Comparison of ENCODE assay signal across 28 cellular contexts in the genomic region with DNA sequence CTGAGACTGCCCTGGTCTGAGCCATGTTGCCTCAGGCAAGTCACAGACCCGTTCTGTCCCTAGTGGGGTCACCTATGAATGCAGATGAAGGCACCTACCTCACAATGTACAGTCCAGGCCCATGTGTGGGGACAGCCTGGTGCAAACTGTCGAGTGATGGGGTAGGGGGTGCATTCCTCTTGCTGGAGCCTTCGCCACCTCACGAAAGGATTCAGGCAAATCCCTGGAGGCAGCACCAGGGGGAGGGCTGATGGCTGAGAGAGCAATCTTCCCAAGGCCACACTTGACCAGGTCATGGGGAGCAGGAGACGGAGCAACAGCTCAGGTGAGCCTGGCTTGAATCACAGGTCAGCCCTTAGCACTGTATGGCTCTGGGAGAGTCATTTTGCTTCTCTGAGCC.
"Had no signal": no experiment of that assay in that cellular context is flagged by ENCODE, and none has a peak within 500 bp of the region (broad histone marks: within the 10 kb centered on the region; RNA-seq: fewer than 3 reads in every experiment).

No MANE protein-coding gene starts in this region.

- H3K9me3 ChIP-seq: psoas muscle, sigmoid colon, stomach, suprapubic skin, tibial artery had no signal

- H3K4me3 ChIP-seq: psoas muscle, sigmoid colon, stomach, suprapubic skin, tibial artery had no signal

- ATAC-seq: activated CD8-positive, alpha-beta memory T cell treated with anti-CD3 and anti-CD28 coated beads, Interleukin-2, amount 10 ng/mL, durations not matched to agents 7 days and 5 days; activated CD8-positive, alpha-beta T cell treated with anti-CD3 and anti-CD28 coated beads, Interleukin-2, amount 10 ng/mL, durations not matched to agents 7 days and 5 days; psoas muscle; stimulated activated naive B cell treated with anti-CD40 and anti-IgM and Interleukin-4, amounts not matched to agents 10 μg/mL and 1 μg/mL and 100 μg/mL, for 72 hours had no signal

- H3K4me1 Mint-ChIP-seq: activated CD4-positive, alpha-beta T cell treated with anti-CD3 and anti-CD28 coated beads, Interleukin-2, amount 10 ng/mL, durations not matched to agents 7 days and 5 days; activated naive CD4-positive, alpha-beta T cell treated with anti-CD3 and anti-CD28 coated beads, Interleukin-2, amount 50 U/mL, for 24 hours; central memory CD8-positive, alpha-beta T cell; mesothelial cell of epicardium; naive B cell; stimulated activated naive B cell treated with anti-CD40 and anti-IgM and Interleukin-4, amounts not matched to agents 10 μg/mL and 1 μg/mL and 100 μg/mL, for 72 hours had no signal

- H3K27me3 ChIP-seq: sigmoid colon, suprapubic skin, tibial artery had no signal

- H3K4me3 Mint-ChIP-seq: activated CD4-positive, alpha-beta T cell treated with anti-CD3 and anti-CD28 coated beads, Interleukin-2, amount 10 ng/mL, durations not matched to agents 7 days and 5 days; activated CD8-positive, alpha-beta memory T cell treated with anti-CD3 and anti-CD28 coated beads, Interleukin-2, amount 10 ng/mL, durations not matched to agents 7 days and 5 days; activated CD8-positive, alpha-beta T cell treated with anti-CD3 and anti-CD28 coated beads, Interleukin-2, amount 10 ng/mL, durations not matched to agents 7 days and 5 days; activated naive CD4-positive, alpha-beta T cell treated with anti-CD3 and anti-CD28 coated beads, Interleukin-2, amount 50 U/mL, for 24 hours; central memory CD8-positive, alpha-beta T cell; mesothelial cell of epicardium; naive B cell; stimulated activated naive B cell treated with anti-CD40 and anti-IgM and Interleukin-4, amounts not matched to agents 10 μg/mL and 1 μg/mL and 100 μg/mL, for 72 hours had no signal

- H3K27ac ChIP-seq: parathyroid adenoma, psoas muscle, sigmoid colon, stomach, suprapubic skin, tibial artery had no signal

- H2AFZ ChIP-seq: parathyroid adenoma had no signal

- H3K27me3 Mint-ChIP-seq: activated naive CD4-positive, alpha-beta T cell treated with anti-CD3 and anti-CD28 coated beads, Interleukin-2, amount 50 U/mL, for 24 hours; central memory CD8-positive, alpha-beta T cell; naive B cell; stimulated activated naive B cell treated with anti-CD40 and anti-IgM and Interleukin-4, amounts not matched to agents 10 μg/mL and 1 μg/mL and 100 μg/mL, for 72 hours had no signal

- H3K9me3 Mint-ChIP-seq: activated CD4-positive, alpha-beta T cell treated with anti-CD3 and anti-CD28 coated beads, Interleukin-2, amount 10 ng/mL, durations not matched to agents 7 days and 5 days; activated naive CD4-positive, alpha-beta T cell treated with anti-CD3 and anti-CD28 coated beads, Interleukin-2, amount 50 U/mL, for 24 hours; activated T-helper 2 cell treated with anti-CD3 and anti-CD28 coated beads, Interferon-gamma antibody, Interleukin-2, Interleukin-4, amounts not matched to agents 10 μg/mL and 5 μg/mL and 100 μg/mL, durations not matched to agents 14 hours and 24 hours and 36 hours; central memory CD8-positive, alpha-beta T cell; immature natural killer cell; mesothelial cell of epicardium had no signal

- FAIRE-seq: bronchial epithelial cell, colon, frontal cortex, small intestine had no signal

- H3K36me3 ChIP-seq: sigmoid colon, stomach, suprapubic skin, tibial artery had no signal

- DNase-seq: activated CD4-positive, alpha-beta T cell treated with anti-CD3 and anti-CD28 coated beads for 1 hour; activated CD4-positive, alpha-beta T cell treated with anti-CD3 and anti-CD28 coated beads, Interleukin-2, amount 10 ng/mL, durations not matched to agents 7 days and 5 days; activated CD8-positive, alpha-beta memory T cell treated with anti-CD3 and anti-CD28 coated beads, Interleukin-2, amount 10 ng/mL, durations not matched to agents 7 days and 5 days; activated CD8-positive, alpha-beta T cell treated with anti-CD3 and anti-CD28 coated beads, Interleukin-2, amount 10 ng/mL, durations not matched to agents 7 days and 5 days; activated T-cell treated with anti-CD3 and anti-CD28 coated beads, Interleukin-2, amount 50 U/mL, for 48 hours; dermis blood vessel endothelial cell; effector CD8-positive, alpha-beta T cell; hippocampal formation; immature natural killer cell; naive B cell; sigmoid colon; small intestine; stimulated activated CD4-positive, alpha-beta T cell treated with anti-CD3 and anti-CD28 coated beads, Interleukin-1b, Interleukin-23, amount 100 ng/mL, for 48 hours; stimulated activated CD4-positive, alpha-beta T cell treated with anti-CD3 and anti-CD28 coated beads, Interleukin-4, amount 100 ng/mL, for 4 hours; stimulated activated naive B cell treated with anti-CD40 and anti-IgM and Interleukin-4, amounts not matched to agents 10 μg/mL and 1 μg/mL and 100 μg/mL, for 72 hours; stomach; T-helper 2 cell; tibial artery had no signal

- H3K9ac ChIP-seq: parathyroid adenoma had no signal

- H3K27ac Mint-ChIP-seq: activated CD4-positive, alpha-beta T cell treated with anti-CD3 and anti-CD28 coated beads, Interleukin-2, amount 10 ng/mL, durations not matched to agents 7 days and 5 days; activated CD8-positive, alpha-beta memory T cell treated with anti-CD3 and anti-CD28 coated beads, Interleukin-2, amount 10 ng/mL, durations not matched to agents 7 days and 5 days; activated CD8-positive, alpha-beta T cell treated with anti-CD3 and anti-CD28 coated beads, Interleukin-2, amount 10 ng/mL, durations not matched to agents 7 days and 5 days; activated naive CD4-positive, alpha-beta T cell treated with anti-CD3 and anti-CD28 coated beads, Interleukin-2, amount 50 U/mL, for 24 hours; activated T-helper 2 cell treated with anti-CD3 and anti-CD28 coated beads, Interferon-gamma antibody, Interleukin-2, Interleukin-4, amounts not matched to agents 10 μg/mL and 5 μg/mL and 100 μg/mL, durations not matched to agents 14 hours and 24 hours and 36 hours; mesothelial cell of epicardium; naive B cell; stimulated activated naive B cell treated with anti-CD40 and anti-IgM and Interleukin-4, amounts not matched to agents 10 μg/mL and 1 μg/mL and 100 μg/mL, for 72 hours had no signal

- H3K4me1 ChIP-seq: parathyroid adenoma, psoas muscle, sigmoid colon, stomach, suprapubic skin, tibial artery had no signal

- H3K79me2 ChIP-seq: parathyroid adenoma had no signal

- H3K36me3 Mint-ChIP-seq: activated CD8-positive, alpha-beta memory T cell treated with anti-CD3 and anti-CD28 coated beads, Interleukin-2, amount 10 ng/mL, durations not matched to agents 7 days and 5 days; activated naive CD4-positive, alpha-beta T cell treated with anti-CD3 and anti-CD28 coated beads, Interleukin-2, amount 50 U/mL, for 24 hours; mesothelial cell of epicardium; naive B cell; stimulated activated naive B cell treated with anti-CD40 and anti-IgM and Interleukin-4, amounts not matched to agents 10 μg/mL and 1 μg/mL and 100 μg/mL, for 72 hours had no signal
